In genomic region chr7:1531263-1531978, GRCh38 we compare ENCODE assay signal across 8 cellular contexts. TPM values are rescaled to one million over a fixed set of nuclear protein-coding genes. Genes with fewer than 3 reads are reported as not detected.
DNase-seq lines count a peak whose midpoint lies in the region; ATAC-seq and TF ChIP-seq lines count a peak whose summit lies in the region.

No MANE protein-coding gene starts in this region.

- H3K27me3 ChIP-seq in lower lobe of right lung (ENCODE audit: low read depth): peaks cover 4% of the 10 kb centered on the region

- H3K4me1 ChIP-seq in lower lobe of right lung: peaks cover 44% of the 10 kb centered on the region

- DNase-seq in DMS79 (lab: John Stamatoyannopoulos, UW): peak; percentile 53
- peak; percentile 58 for DNase-seq in choroid plexus epithelial cell (ENCODE audit: low read depth)
- DNase-seq in lower lobe of right lung: no peak
- DNase-seq in HK-2 (ENCODE audit: unreplicated experiment): no peak

- H3K4me3 Mint-ChIP-seq in T-helper 1 cell treated with Interleukin-12 subunit alpha and Interleukin-12 subunit beta and Interleukin-4 antibody, amounts not matched to agents 30 μg/mL and 1 μg/mL, for 36 hours: peak overlapping the region; percentile 87

- H3K27me3 Mint-ChIP-seq in T-helper 1 cell treated with Interleukin-12 subunit alpha and Interleukin-12 subunit beta and Interleukin-4 antibody, amounts not matched to agents 30 μg/mL and 1 μg/mL, for 36 hours (ENCODE audit: low read depth): peaks cover 6% of the 10 kb centered on the region

- H3K9me3 Mint-ChIP-seq in T-helper 1 cell treated with Interleukin-12 subunit alpha and Interleukin-12 subunit beta and Interleukin-4 antibody, amounts not matched to agents 30 μg/mL and 1 μg/mL, for 36 hours: no peaks in the 10 kb centered on the region

- peak overlapping the region; percentile 89 for H3K27ac Mint-ChIP-seq in T-helper 1 cell treated with Interleukin-12 subunit alpha and Interleukin-12 subunit beta and Interleukin-4 antibody, amounts not matched to agents 30 μg/mL and 1 μg/mL, for 36 hours

- H3K27ac ChIP-seq in lower lobe of right lung: peak overlapping the region; percentile 91
- H3K27ac ChIP-seq in temporal lobe (ENCODE audit: low read depth, low read length): peak overlapping the region; percentile 93

- H3K36me3 ChIP-seq in lower lobe of right lung: peaks cover 16% of the 10 kb centered on the region

- H3K36me3 Mint-ChIP-seq in T-helper 1 cell treated with Interleukin-12 subunit alpha and Interleukin-12 subunit beta and Interleukin-4 antibody, amounts not matched to agents 30 μg/mL and 1 μg/mL, for 36 hours (ENCODE audit: low read depth): peaks cover 2% of the 10 kb centered on the region

- TF ChIP-seq CTCF in choroid plexus epithelial cell (conservative IDR thresholded peaks at IDR 0.05; ENCODE audit: low read depth, low read length) (no peak), lower lobe of right lung (IDR thresholded peaks at IDR 0.05) (no peak)

- intact Hi-C loops in lower lobe of right lung (cut with DNase I): no loop called here

- ATAC-seq in HG02642 (IDR thresholded peaks at IDR 0.05; ENCODE audit: poor library complexity, unreplicated experiment) (peak; percentile 30), lower lobe of right lung (peak; percentile 20 to 41), HG03571 (IDR thresholded peaks at IDR 0.05; ENCODE audit: unreplicated experiment) (no peak)

- peaks cover 25% of the 10 kb centered on the region for H3K4me1 Mint-ChIP-seq in T-helper 1 cell treated with Interleukin-12 subunit alpha and Interleukin-12 subunit beta and Interleukin-4 antibody, amounts not matched to agents 30 μg/mL and 1 μg/mL, for 36 hours (ENCODE audit: low read depth)

- no peaks in the 10 kb centered on the region for H3K9me3 ChIP-seq in lower lobe of right lung

- H3K4me3 ChIP-seq in choroid plexus epithelial cell (ENCODE audit: low read depth, low read length) (peak overlapping the region; percentile 74), lower lobe of right lung (peak overlapping the region; percentile 75)

RNA-seq across cellular contexts. Expression of gene MAFK, which starts 0.9 kb away (rescaled TPM):
- 49.7 TPM for total RNA-seq in lower lobe of right lung
- total RNA-seq in temporal lobe: 8.4 TPM

RNA-seq across cellular contexts. Expression of gene TMEM184A, which starts 24.6 kb away (rescaled TPM):
- total RNA-seq in lower lobe of right lung: 4.3 TPM
- not detected for total RNA-seq in temporal lobe

RNA-seq across cellular contexts. Expression of gene INTS1, which starts 27.2 kb away (rescaled TPM):
- 50.8 TPM for total RNA-seq in lower lobe of right lung
- total RNA-seq in temporal lobe: 32.2 TPM

RNA-seq across cellular contexts. Expression of gene PSMG3, which starts 38.4 kb away (rescaled TPM):
- total RNA-seq in lower lobe of right lung (19.7 TPM), temporal lobe (12.5 TPM)

Comparison
In these comparisons a context has a peak if more than half of its experiments do, and no peak if none do; other contexts are left out.
1. DNase-seq: peak in DMS79 (single experiment) and choroid plexus epithelial cell (single experiment); none in lower lobe of right lung (single experiment) and HK-2 (single experiment).